ENCODE assay signal across 18 cellular contexts in the genomic region with DNA sequence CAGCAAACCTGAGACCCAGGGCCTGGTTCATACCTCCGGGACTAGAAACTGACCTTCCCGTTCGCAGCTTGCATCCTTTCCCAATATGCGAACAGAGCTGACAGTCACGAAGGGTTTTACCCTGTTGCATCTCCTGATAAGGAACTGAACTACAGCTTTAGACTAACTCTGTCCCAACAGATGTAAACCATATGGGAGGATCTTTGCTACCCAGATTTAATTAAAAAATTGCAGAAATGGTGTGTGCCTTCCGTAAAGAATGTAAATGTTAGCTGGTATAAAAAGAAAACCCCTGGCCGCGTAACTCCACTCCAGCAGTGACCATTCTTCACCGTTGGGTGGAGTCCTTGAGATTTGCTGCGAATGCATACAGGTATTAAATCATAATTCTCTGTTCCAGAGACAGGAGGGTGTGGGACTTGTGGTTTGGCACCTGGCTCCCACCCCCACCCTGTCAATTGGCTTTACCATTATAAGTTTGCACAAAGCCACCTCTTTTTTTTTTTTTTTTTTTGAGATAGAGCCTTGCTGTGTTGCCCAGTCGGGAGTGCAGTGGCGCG. TPM values are rescaled to one million over a fixed set of nuclear protein-coding genes. Genes with fewer than 3 reads are reported as not detected.
DNase-seq lines count a peak whose midpoint lies in the region; ATAC-seq and TF ChIP-seq lines count a peak whose summit lies in the region.
"Had no signal": no experiment of that assay in that cellular context is flagged by ENCODE, and none has a peak within 500 bp of the region (broad histone marks: within the 10 kb centered on the region; RNA-seq: fewer than 3 reads in every experiment).

No MANE protein-coding gene starts in this region.

- CTCF ChIA-PET in AG04449 (lab: Yijun Ruan, JAX) (interaction anchor here (0.7 to 1.7 kb wide), 8 partner anchors 9 to 568 kb away, joined by 3 to 7 read pairs (median 4); no protein-coding TSS in a partner anchor), HCT116 (lab: Charles Lee) (interaction anchor here (1.0 to 1.8 kb wide), 2 partner anchors 50 to 184 kb away, joined by 3 to 8 read pairs; no protein-coding TSS in a partner anchor)

- ATAC-seq in HCT116 (no peak), HG02610 (IDR thresholded peaks at IDR 0.05; ENCODE audit: unreplicated experiment) (no peak)
- ATAC-seq: activated T-cell treated with anti-CD3 and anti-CD28 coated beads, Interleukin-2, amount 50 U/mL, for 72 hours; stimulated activated naive B cell treated with anti-CD40 and anti-IgM and Interleukin-4, amounts not matched to agents 10 μg/mL and 1 μg/mL and 100 μg/mL, for 72 hours had no signal

- H3K4me2 ChIP-seq in HCT116 (ENCODE audit: low read length): no peak overlapping the region
- H3K4me2 ChIP-seq: BLaER1 had no signal

- in situ Hi-C loops in SK-MEL-5 (cut with HindIII; ENCODE audit: low pct_unique_long_range_greater_than_20kb, low sequenced_read_pairs): no loop called here

- H3K27ac ChIP-seq in HCT116 (ENCODE audit: low read depth, low read length): no peak overlapping the region
- no peak overlapping the region for H3K27ac ChIP-seq in thyroid gland
- no peak overlapping the region for H3K27ac ChIP-seq in SJCRH30
- H3K27ac ChIP-seq: BLaER1, vagina had no signal

- H3K9me3 ChIP-seq in HCT116 (ENCODE audit: control insufficient read depth in 1 of 2, insufficient read depth in 1 of 2, low read depth in 1 of 2, low read length in 2 of 2) (no peaks in the 10 kb centered on the region), thyroid gland (no peaks in the 10 kb centered on the region), SJCRH30 (replicated peaks) (no peaks in the 10 kb centered on the region)
- H3K9me3 ChIP-seq: BLaER1, vagina had no signal

- peaks cover 0 to 7% of the 10 kb centered on the region in 2 experiments; a peak in 2 of 4 replicates for H3K4me1 ChIP-seq in HCT116 (ENCODE audit: control insufficient read depth in 1 of 2, insufficient read depth in 2 of 2, low read length in 2 of 2)
- no peaks in the 10 kb centered on the region for H3K4me1 ChIP-seq in thyroid gland
- H3K4me1 ChIP-seq in SJCRH30: peaks cover 2% of the 10 kb centered on the region; the same call in 1 of the 2 replicates
- H3K4me1 ChIP-seq: BLaER1 had no signal

- DNase-seq in AG04449 (ENCODE audit: low read depth, low spot score): no peak
- DNase-seq in HCT116 (ENCODE audit: low read depth, low spot score): no peak
- DNase-seq in SK-MEL-5 (ENCODE audit: low read depth, low spot score): peak; percentile 48
- DNase-seq in fibroblast of the aortic adventitia (ENCODE audit: low read depth): no peak
- no peak for DNase-seq in thyroid gland
- no peak for DNase-seq in OCI-M2 (lab: John Stamatoyannopoulos, UW; ENCODE audit: unreplicated experiment)
- no peak for DNase-seq in SJCRH30
- DNase-seq: activated CD4-positive, alpha-beta T cell treated with anti-CD3 and anti-CD28 coated beads, Interleukin-2, amount 50 U/mL, for 1 hour; activated T-cell treated with anti-CD3 and anti-CD28 coated beads, Interleukin-2, amount 50 U/mL, for 72 hours; DND-41; effector CD8-positive, alpha-beta T cell; kidney glomerular epithelial cell; retina; stimulated activated CD4-positive, alpha-beta T cell treated with anti-CD3 and anti-CD28 coated beads, Interleukin-4, amount 100 ng/mL, for 24 hours; stimulated activated naive B cell treated with anti-CD40 and anti-IgM and Interleukin-4, amounts not matched to agents 10 μg/mL and 1 μg/mL and 100 μg/mL, for 72 hours had no signal

- H3K9ac ChIP-seq in HCT116 (ENCODE audit: low read length): no peak overlapping the region
- H3K9ac ChIP-seq: BLaER1 had no signal

- TF ChIP-seq POLR2A in HCT116 (IDR thresholded peaks at IDR 0.05; ENCODE audit: borderline replicate concordance, extremely low read depth, insufficient read depth, insufficient read length) (no peak), thyroid gland (IDR thresholded peaks at IDR 0.05) (no peak)

- RAD21 ChIA-PET in HCT116 (lab: Charles Lee; ENCODE audit: low non-redundant PET in 1 of 2, low total read pairs in 2 of 2, uncharacterized antibody in 2 of 2, unreplicated experiment in 2 of 2): interaction anchor here in 1 of 2 experiments (0.7 kb wide), 2 partner anchors 133 to 835 kb away, joined by 3 to 5 read pairs; no protein-coding TSS in a partner anchor

- H3K9me2 ChIP-seq in HCT116 (ENCODE audit: insufficient read depth): no peaks in the 10 kb centered on the region

- WGBS in thyroid gland, 2 donors: 87 to 90% methylated on average over 13 of the region's 13 CpGs

- no peaks in the 10 kb centered on the region for H4K20me1 ChIP-seq in HCT116 (ENCODE audit: insufficient read depth)
- H4K20me1 ChIP-seq: BLaER1 had no signal

- TF ChIP-seq CTCF in AG04449 (IDR thresholded peaks at IDR 0.05; ENCODE audit: insufficient read depth, low read length, missing control alignments) (peak; percentile 22), HCT116 (IDR thresholded peaks at IDR 0.05 in 2 of 3, conservative IDR thresholded peaks at IDR 0.05 in 1 of 3; ENCODE audit: borderline replicate concordance in 1 of 3, insufficient read depth in 1 of 3, low read depth in 2 of 3, low read length in 2 of 3) (peak; percentile 35 to 45 (median 44); a peak in 4 of 6 replicates), fibroblast of the aortic adventitia (IDR thresholded peaks at IDR 0.05; ENCODE audit: insufficient read depth, low read length) (peak; percentile 20), thyroid gland (IDR thresholded peaks at IDR 0.05) (no peak)

- H3K79me2 ChIP-seq in HCT116 (ENCODE audit: insufficient read depth, low read length): no peaks in the 10 kb centered on the region

- H3K4me3 ChIP-seq in AG04449 (ENCODE audit: low read depth, low read length) (no peak overlapping the region), HCT116 (replicated peaks in 1 of 2; ENCODE audit: low read depth in 1 of 2, low read length in 2 of 2) (no peak overlapping the region), fibroblast of the aortic adventitia (ENCODE audit: low read depth, low read length) (no peak overlapping the region), thyroid gland (replicated peaks in 1 of 3) (no peak overlapping the region), SJCRH30 (no peak overlapping the region)
- H3K4me3 ChIP-seq: BLaER1, vagina had no signal

- peak; percentile 63 for TF ChIP-seq RAD21 in HCT116 (IDR thresholded peaks at IDR 0.05; ENCODE audit: low read depth)

- BruUV-seq in HCT116 (replicated peaks; lab: Mats Ljungman, UMichigan): no TSS peak

- POLR2A ChIA-PET in AG04449 (lab: Yijun Ruan, JAX) (no interaction called here), HCT116 (lab: Charles Lee) (no interaction called here)

- H3K27me3 ChIP-seq in HCT116 (ENCODE audit: insufficient read depth, low read length) (peaks cover 3% of the 10 kb centered on the region; the same call in 1 of the 2 replicates), thyroid gland (no peaks in the 10 kb centered on the region), SJCRH30 (0 out of 2 replicates have a peak, but pooled peaks cover 3% of the 10 kb centered on the region)
- H3K27me3 ChIP-seq: BLaER1, vagina had no signal

- H3K36me3 ChIP-seq in HCT116 (ENCODE audit: control insufficient read depth in 1 of 2, insufficient read depth in 2 of 2, low read length in 2 of 2) (no peaks in the 10 kb centered on the region), thyroid gland (no peaks in the 10 kb centered on the region), SJCRH30 (no peaks in the 10 kb centered on the region)
- H3K36me3 ChIP-seq: BLaER1, vagina had no signal

- no peak overlapping the region for H2AFZ ChIP-seq in HCT116 (ENCODE audit: low read depth, low read length, poor library complexity, severe bottlenecking)

- intact Hi-C loops in HCT116 (cut with micrococcal nuclease) (loop anchor here (1.0 kb wide), 1 partner anchor 145 kb away; no protein-coding TSS in a partner anchor), thyroid gland (cut with DNase I) (no loop called here)

TF ChIP-seq in HCT116, 20 proteins besides CTCF, POLR2A, EP300 and RAD21 (continues in another document):
- TF ChIP-seq CBX3 (IDR thresholded peaks at IDR 0.05; ENCODE audit: low read depth) (no peak), JUND (IDR thresholded peaks at IDR 0.05) (no peak), FOSL1 (IDR thresholded peaks at IDR 0.05; ENCODE audit: low read depth) (no peak), TCF7L2 (IDR thresholded peaks at IDR 0.05; ENCODE audit: borderline replicate concordance, extremely low read depth, insufficient read depth, insufficient read length) (no peak), EZH2 (IDR thresholded peaks at IDR 0.05) (no peak), SIN3A (IDR thresholded peaks at IDR 0.05; ENCODE audit: low read depth) (no peak), EGR1 (IDR thresholded peaks at IDR 0.05; ENCODE audit: low read depth) (no peak), ZNF274 (IDR thresholded peaks at IDR 0.05; ENCODE audit: low read depth, low read length) (no peak), EZH2phosphoT487 (IDR thresholded peaks at IDR 0.05; ENCODE audit: borderline replicate concordance) (no peak), ZFX (IDR thresholded peaks at IDR 0.05) (no peak), POLR2AphosphoS5 (IDR thresholded peaks at IDR 0.05; ENCODE audit: low read depth, low read length) (no peak), CEBPB (IDR thresholded peaks at IDR 0.05; ENCODE audit: low read depth) (no peak)
- TF ChIP-seq, protein P1, sequence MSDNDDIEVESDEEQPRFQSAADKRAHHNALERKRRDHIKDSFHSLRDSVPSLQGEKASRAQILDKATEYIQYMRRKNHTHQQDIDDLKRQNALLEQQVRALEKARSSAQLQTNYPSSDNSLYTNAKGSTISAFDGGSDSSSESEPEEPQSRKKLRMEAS (IDR thresholded peaks at IDR 0.05): no peak
- TF ChIP-seq, protein P2, sequence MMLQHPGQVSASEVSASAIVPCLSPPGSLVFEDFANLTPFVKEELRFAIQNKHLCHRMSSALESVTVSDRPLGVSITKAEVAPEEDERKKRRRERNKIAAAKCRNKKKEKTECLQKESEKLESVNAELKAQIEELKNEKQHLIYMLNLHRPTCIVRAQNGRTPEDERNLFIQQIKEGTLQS (IDR thresholded peaks at IDR 0.05): no peak

RNA-seq across cellular contexts. Expression of gene SORCS2, which starts 40.6 kb away (rescaled TPM):
- total RNA-seq in HCT116 (2021; ENCODE audit: unreplicated experiment) (0.37 TPM), fibroblast of the aortic adventitia (ENCODE audit: low replicate concordance) (0.27 and 5.4 TPM in 2 replicates), thyroid gland (10 to 100 TPM in 1 of 4 donors, 1 to 10 TPM in 3; 1.7 to 13.6 (median 3.6) TPM)
- polyA plus RNA-seq in HCT116 (2012): 0.10 and 0.14 TPM in 2 replicates
- not detected in 2 replicates for total RNA-seq in SK-MEL-5 (2014; rRNA removed; shearing (Covaris generic))
- polyA plus RNA-seq in SK-MEL-5 (2015; cell fraction: cytosol; rRNA removed): 0.02 and 0.03 TPM in 2 replicates
- polyA plus RNA-seq in SK-MEL-5 (2015; cell fraction: nucleus; rRNA removed): 0.03 TPM in 1 of 2 replicates, not detected in the other
- total RNA-seq in SJCRH30 (2014; rRNA removed; shearing (Covaris generic)): 1.1 and 1.4 TPM in 2 replicates

Comparison
In these comparisons a context has a peak if more than half of its experiments do, and no peak if none do; other contexts are left out.
1. CTCF ChIP-seq: peak in AG04449 (single experiment), HCT116 (3 of 3) and fibroblast of the aortic adventitia (single experiment); none in thyroid gland (0 of 6).